ENCODE assay signal across 8 cellular contexts in genomic region chr16:4313563-4314531, GRCh38. TPM values are rescaled to one million over a fixed set of nuclear protein-coding genes. Genes with fewer than 3 reads are reported as not detected.
A peak's percentile ranks its signal among the peaks of the same experiment; 100 is the strongest.
DNase-seq lines count a peak whose midpoint lies in the region; ATAC-seq and TF ChIP-seq lines count a peak whose summit lies in the region.

No MANE protein-coding gene starts in this region.

- H3K4me3 ChIP-seq in lower lobe of right lung, result peak overlapping the region; percentile 14

- peaks cover 47% of the 10 kb centered on the region for H3K4me1 ChIP-seq in lower lobe of right lung

- intact Hi-C loops in lower lobe of right lung (cut with DNase I), result no loop called here

- ATAC-seq in lower lobe of right lung, result peak; percentile 38 to 45
- ATAC-seq in HG03520 (IDR thresholded peaks at IDR 0.05; ENCODE audit: unreplicated experiment), result no peak
- ATAC-seq in HG03139 (IDR thresholded peaks at IDR 0.05; ENCODE audit: unreplicated experiment), result no peak
- ATAC-seq in esophagus mucosa, result no peak

- TF ChIP-seq CTCF in lower lobe of right lung (IDR thresholded peaks at IDR 0.05), result peak; percentile 79

- peak overlapping the region; percentile 94 for H3K27ac ChIP-seq in lower lobe of right lung

- H3K9me3 ChIP-seq in lower lobe of right lung, result no peaks in the 10 kb centered on the region

- peak; percentile 42 for DNase-seq in activated CD4-positive, alpha-beta T cell treated with anti-CD3 and anti-CD28 coated beads for 48 hours
- no peak for DNase-seq in activated CD4-positive, alpha-beta T cell treated with anti-CD3 and anti-CD28 coated beads, Interleukin-2, amount 50 U/mL, for 4 hours
- DNase-seq in LHCN-M2 (ENCODE audit: low read depth) (peak; percentile 29), astrocyte of the hippocampus (ENCODE audit: low read depth, low spot score) (peak; percentile 69), lower lobe of right lung (peak; percentile 77)

- H3K27me3 ChIP-seq in lower lobe of right lung (ENCODE audit: low read depth), result peaks cover 11% of the 10 kb centered on the region

- H3K36me3 ChIP-seq in lower lobe of right lung, result no peaks in the 10 kb centered on the region

RNA-seq across cellular contexts. Expression of gene GLIS2, which starts 2.0 kb away (rescaled TPM):
- total RNA-seq in LHCN-M2 (2014; rRNA removed) (1.1 and 1.3 TPM in 2 replicates), lower lobe of right lung (21.5 TPM), esophagus mucosa (0.80 TPM)
- 13.5 TPM for polyA plus RNA-seq in LHCN-M2 (2012)

RNA-seq across cellular contexts. Expression of gene PAM16, which starts 37.3 kb away (rescaled TPM):
- total RNA-seq in LHCN-M2 (2014; rRNA removed), result 48.1 and 62.2 TPM in 2 replicates
- 37.4 TPM for polyA plus RNA-seq in LHCN-M2 (2012)
- 40.0 TPM for total RNA-seq in lower lobe of right lung
- total RNA-seq in esophagus mucosa, result 34.3 TPM

RNA-seq across cellular contexts. Expression of gene TFAP4, which starts 41.0 kb away (rescaled TPM):
- total RNA-seq in LHCN-M2 (2014; rRNA removed) (7.0 and 11.1 TPM in 2 replicates), lower lobe of right lung (12.9 TPM), esophagus mucosa (11.6 TPM)
- polyA plus RNA-seq in LHCN-M2 (2012), result 4.4 TPM

RNA-seq across cellular contexts. Expression of gene VASN, which starts 57.8 kb away (rescaled TPM):
- total RNA-seq in LHCN-M2 (2014; rRNA removed) (7.1 and 12.5 TPM in 2 replicates), lower lobe of right lung (17.4 TPM), esophagus mucosa (16.6 TPM)
- 19.7 TPM for polyA plus RNA-seq in LHCN-M2 (2012)

Comparison
In these comparisons a context has a peak if more than half of its experiments do, and no peak if none do; other contexts are left out.
1. DNase-seq: peak in activated CD4-positive, alpha-beta T cell treated with anti-CD3 and anti-CD28 coated beads for 48 hours (single experiment), LHCN-M2 (single experiment), astrocyte of the hippocampus (single experiment) and lower lobe of right lung (single experiment); none in activated CD4-positive, alpha-beta T cell treated with anti-CD3 and anti-CD28 coated beads, Interleukin-2, amount 50 U/mL, for 4 hours (0 of 2).
2. ATAC-seq: peak in lower lobe of right lung (2 of 2); none in HG03520 (single experiment), HG03139 (single experiment) and esophagus mucosa (single experiment).